8 cellular contexts compared by ENCODE assay signal in genomic region chr12:111599459-111600295, GRCh38. TPM values are rescaled to one million over a fixed set of nuclear protein-coding genes. Genes with fewer than 3 reads are reported as not detected.
DNase-seq lines count a peak whose midpoint lies in the region; ATAC-seq and TF ChIP-seq lines count a peak whose summit lies in the region.

No MANE protein-coding gene starts in this region.

- in situ Hi-C loops in GM13976 (cut with MboI; ENCODE audit: low sequenced_read_pairs, unreplicated experiment), result no loop called here

- H3K36me3 ChIP-seq in psoas muscle (ENCODE audit: insufficient read depth in 1 of 2, low read depth in 1 of 2) (no peaks in the 10 kb centered on the region), urinary bladder (ENCODE audit: insufficient read depth) (no peaks in the 10 kb centered on the region)

- H3K4me3 ChIP-seq in right cardiac atrium (ENCODE audit: low read length), result peak overlapping the region; percentile 93
- peak overlapping the region; percentile 85 for H3K4me3 ChIP-seq in psoas muscle
- H3K4me3 ChIP-seq in urinary bladder (ENCODE audit: low read depth, low read length), result peak overlapping the region; percentile 100

- DNase-seq in GM13976 (ENCODE audit: low spot score) (peak; percentile 94), NCI-H1694 (lab: John Stamatoyannopoulos, UW) (peak; percentile 71), T-helper 2 cell (peak; percentile 74 to 92 (median 82)), anterior cingulate cortex (lab: John Stamatoyannopoulos, UW) (peak; percentile 56 to 92 (median 84)), right cardiac atrium (peak; percentile 95 to 97 (median 97)), psoas muscle (peak; percentile 93 to 96)

- ATAC-seq in HG02852 (IDR thresholded peaks at IDR 0.05; ENCODE audit: unreplicated experiment), result peak; percentile 65
- peak; percentile 94 to 95 for ATAC-seq in right cardiac atrium
- ATAC-seq in psoas muscle, result peak; percentile 89 to 91 (median 90)

- H3K27ac ChIP-seq in right cardiac atrium (ENCODE audit: low read length) (peak overlapping the region; percentile 95), psoas muscle (peak overlapping the region; percentile 96), urinary bladder (ENCODE audit: low read depth) (peak overlapping the region; percentile 96)

- H3K4me1 ChIP-seq in right cardiac atrium (ENCODE audit: control insufficient read depth, insufficient read depth, low read length), result no peaks in the 10 kb centered on the region
- H3K4me1 ChIP-seq in psoas muscle, result peaks cover 28% of the 10 kb centered on the region
- H3K4me1 ChIP-seq in urinary bladder (ENCODE audit: insufficient read depth), result no peaks in the 10 kb centered on the region

- intact Hi-C loops in right cardiac atrium (cut with DNase I), result no loop called here
- intact Hi-C loops in psoas muscle (cut with DNase I), result loop anchor here in 1 of 2 donors (1.0 to 5.0 kb wide), 2 partner anchors 37 kb away; no protein-coding TSS in a partner anchor

- WGBS in right cardiac atrium, result under 1% methylated on average over 57 of the region's 57 CpGs
- 0 to 1% (median 0%) methylated on average over 36 to 57 of the region's 57 CpGs for WGBS in psoas muscle, 3 donors
- WGBS in urinary bladder, result under 1% methylated on average over 57 of the region's 57 CpGs

- H3K27me3 ChIP-seq in right cardiac atrium (ENCODE audit: control insufficient read depth, insufficient read depth) (no peaks in the 10 kb centered on the region), psoas muscle (ENCODE audit: insufficient read depth in 3 of 3, low read length in 2 of 3) (no peaks in the 10 kb centered on the region)

- no peak for TF ChIP-seq CTCF in GM13976 (IDR thresholded peaks at IDR 0.05; ENCODE audit: borderline replicate concordance, control extremely low read depth, extremely low read depth, insufficient read depth, missing control alignments)
- TF ChIP-seq CTCF in psoas muscle (IDR thresholded peaks at IDR 0.05), result no peak

- no peaks in the 10 kb centered on the region for H3K9me3 ChIP-seq in right cardiac atrium (ENCODE audit: control insufficient read depth, low read length)
- no peaks in the 10 kb centered on the region for H3K9me3 ChIP-seq in psoas muscle

RNA-seq across cellular contexts. Expression of gene ATXN2, which starts 0.6 kb away (rescaled TPM):
- 10 to 100 TPM; 51.2 to 57.2 (median 57.0) TPM for total RNA-seq in right cardiac atrium
- polyA plus RNA-seq in right cardiac atrium, result 27.4 TPM
- 10 to 100 TPM; 32.9 to 39.2 (median 37.1) TPM for total RNA-seq in psoas muscle
- 10 to 100 TPM; 17.2 to 26.7 (median 24.4) TPM for polyA plus RNA-seq in psoas muscle
- 75.9 TPM for total RNA-seq in urinary bladder
- 29.9 TPM for polyA plus RNA-seq in urinary bladder

Comparison
In these comparisons a context has a peak if more than half of its experiments do, and no peak if none do; other contexts are left out.
1. Peak in every context shown above with its lines: DNase-seq, ATAC-seq, H3K4me3 ChIP-seq and H3K27ac ChIP-seq.